39 cellular contexts compared by ENCODE assay signal in the genomic region with DNA sequence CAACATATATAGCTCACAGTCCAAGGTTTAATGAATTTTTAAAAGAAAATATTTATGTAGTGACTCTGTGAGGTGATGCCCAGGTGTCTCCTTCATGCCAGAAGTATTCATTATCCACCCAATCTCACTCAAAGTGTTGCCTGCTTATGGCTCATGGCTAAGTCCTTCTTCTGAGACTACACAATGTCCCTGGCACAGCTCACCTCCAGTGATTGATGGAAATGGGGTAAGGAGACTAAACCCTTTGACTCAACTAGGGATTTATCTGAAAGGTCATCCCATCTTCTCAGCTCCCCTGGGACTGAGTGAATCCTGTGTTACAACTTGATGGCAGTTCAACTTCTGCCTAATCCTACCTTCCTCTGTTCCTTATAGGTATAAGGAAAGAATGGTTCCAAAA.
"Had no signal": no experiment of that assay in that cellular context is flagged by ENCODE, and none has a peak within 500 bp of the region (broad histone marks: within the 10 kb centered on the region; RNA-seq: fewer than 3 reads in every experiment).

No MANE protein-coding gene starts in this region.

- H3K4me1 ChIP-seq: ascending aorta, breast epithelium had no signal

- H3K27me3 Mint-ChIP-seq: activated naive CD4-positive, alpha-beta T cell treated with anti-CD3 and anti-CD28 coated beads, Interleukin-2, amount 10 ng/mL, durations not matched to agents 7 days and 5 days; activated naive CD8-positive, alpha-beta T cell; activated naive CD8-positive, alpha-beta T cell treated with anti-CD3 and anti-CD28 coated beads for 36 hours; activated T-helper 17 cell treated with anti-CD3 and anti-CD28 coated beads, Interleukin-2, amount 50 U/mL, for 72 hours; brain; central memory CD8-positive, alpha-beta T cell had no signal

- H3K36me3 Mint-ChIP-seq: activated naive CD4-positive, alpha-beta T cell treated with anti-CD3 and anti-CD28 coated beads, Interleukin-2, amount 10 ng/mL, durations not matched to agents 7 days and 5 days; activated naive CD4-positive, alpha-beta T cell treated with anti-CD3 and anti-CD28 coated beads, Interleukin-2, amount 50 U/mL, for 24 hours; activated naive CD4-positive, alpha-beta T cell treated with anti-CD3 and anti-CD28 coated beads, Interleukin-2, amount 50 U/mL, for 72 hours; activated naive CD8-positive, alpha-beta T cell; activated naive CD8-positive, alpha-beta T cell treated with anti-CD3 and anti-CD28 coated beads for 36 hours; activated naive CD8-positive, alpha-beta T cell treated with anti-CD3 and anti-CD28 coated beads, Interleukin-2, amount 10 ng/mL, durations not matched to agents 7 days and 5 days had no signal

- ATAC-seq: activated naive CD4-positive, alpha-beta T cell treated with anti-CD3 and anti-CD28 coated beads, Interleukin-2, amount 50 U/mL, for 72 hours; activated naive CD8-positive, alpha-beta T cell treated with anti-CD3 and anti-CD28 coated beads, Interleukin-2, amount 50 U/mL, for 24 hours; activated T-cell treated with anti-CD3 and anti-CD28 coated beads, Interleukin-2, amount 50 U/mL, for 4 hours; activated T-cell treated with anti-CD3 and anti-CD28 coated beads, Interleukin-2, amount 50 U/mL, for 72 hours; activated T-helper 17 cell treated with anti-CD3 and anti-CD28 coated beads, Interleukin-2, amount 50 U/mL, for 72 hours; body of pancreas had no signal

- H3K9me3 ChIP-seq: ascending aorta, body of pancreas, breast epithelium had no signal

- H3K27me3 ChIP-seq: adrenal gland, ascending aorta, body of pancreas, brain microvascular endothelial cell, breast epithelium, cardiac muscle cell had no signal

- H3K27ac Mint-ChIP-seq: activated naive CD4-positive, alpha-beta T cell treated with anti-CD3 and anti-CD28 coated beads for 36 hours; activated naive CD4-positive, alpha-beta T cell treated with anti-CD3 and anti-CD28 coated beads, Interleukin-2, amount 10 ng/mL, durations not matched to agents 7 days and 5 days; activated naive CD4-positive, alpha-beta T cell treated with anti-CD3 and anti-CD28 coated beads, Interleukin-2, amount 50 U/mL, for 24 hours; activated naive CD4-positive, alpha-beta T cell treated with anti-CD3 and anti-CD28 coated beads, Interleukin-2, amount 50 U/mL, for 72 hours; activated naive CD8-positive, alpha-beta T cell; activated naive CD8-positive, alpha-beta T cell treated with anti-CD3 and anti-CD28 coated beads for 36 hours; activated naive CD8-positive, alpha-beta T cell treated with anti-CD3 and anti-CD28 coated beads, Interleukin-2, amount 10 ng/mL, durations not matched to agents 7 days and 5 days; activated naive CD8-positive, alpha-beta T cell treated with anti-CD3 and anti-CD28 coated beads, Interleukin-2, amount 50 U/mL, for 24 hours; activated T-cell treated with anti-CD3 and anti-CD28 coated beads, Interleukin-2, amount 50 U/mL, for 72 hours; activated T-helper 1 cell treated with anti-CD3 and anti-CD28 coated beads, Interleukin-12 subunit alpha, Interleukin-12 subunit beta, Interleukin-2, Interleukin-4 antibody, amounts not matched to agents 30 ng/mL and 10 ng/mL and 1 ng/mL, durations not matched to agents 14 hours and 24 hours and 36 hours; activated T-helper 17 cell treated with anti-CD3 and anti-CD28 coated beads, Interleukin-2, amount 50 U/mL, for 72 hours; activated T-helper 2 cell treated with anti-CD3 and anti-CD28 coated beads, Interferon-gamma antibody, Interleukin-2, Interleukin-4, amounts not matched to agents 10 μg/mL and 5 μg/mL and 100 μg/mL, durations not matched to agents 14 hours and 24 hours and 36 hours; brain had no signal

- FAIRE-seq: astrocyte, bronchial epithelial cell, colon had no signal

- H3K9me3 Mint-ChIP-seq: activated naive CD4-positive, alpha-beta T cell treated with anti-CD3 and anti-CD28 coated beads, Interleukin-2, amount 10 ng/mL, durations not matched to agents 7 days and 5 days; activated naive CD4-positive, alpha-beta T cell treated with anti-CD3 and anti-CD28 coated beads, Interleukin-2, amount 50 U/mL, for 24 hours; activated naive CD4-positive, alpha-beta T cell treated with anti-CD3 and anti-CD28 coated beads, Interleukin-2, amount 50 U/mL, for 72 hours; activated naive CD8-positive, alpha-beta T cell treated with anti-CD3 and anti-CD28 coated beads for 36 hours; activated naive CD8-positive, alpha-beta T cell treated with anti-CD3 and anti-CD28 coated beads, Interleukin-2, amount 10 ng/mL, durations not matched to agents 7 days and 5 days; activated naive CD8-positive, alpha-beta T cell treated with anti-CD3 and anti-CD28 coated beads, Interleukin-2, amount 50 U/mL, for 24 hours; activated T-cell treated with anti-CD3 and anti-CD28 coated beads, Interleukin-2, amount 50 U/mL, for 4 hours; activated T-cell treated with anti-CD3 and anti-CD28 coated beads, Interleukin-2, amount 50 U/mL, for 72 hours; activated T-helper 1 cell treated with anti-CD3 and anti-CD28 coated beads, Interleukin-12 subunit alpha, Interleukin-12 subunit beta, Interleukin-2, Interleukin-4 antibody, amounts not matched to agents 30 ng/mL and 10 ng/mL and 1 ng/mL, durations not matched to agents 14 hours and 24 hours and 36 hours; activated T-helper 17 cell treated with anti-CD3 and anti-CD28 coated beads, Interleukin-2, amount 50 U/mL, for 72 hours; activated T-helper 2 cell treated with anti-CD3 and anti-CD28 coated beads, Interferon-gamma antibody, Interleukin-2, Interleukin-4, amounts not matched to agents 10 μg/mL and 5 μg/mL and 100 μg/mL, durations not matched to agents 14 hours and 24 hours and 36 hours; central memory CD8-positive, alpha-beta T cell had no signal

- H3K27ac ChIP-seq: adrenal gland, ascending aorta, body of pancreas, brain microvascular endothelial cell, breast epithelium, cardiac muscle cell had no signal

- DNase-seq: activated effector memory CD4-positive, alpha-beta T cell treated with anti-CD3 and anti-CD28 coated beads, Interleukin-2, amount 50 U/mL, for 16 hours; activated effector memory CD4-positive, alpha-beta T cell treated with Interleukin-2 at 50 U/mL for 16 hours; activated gamma-delta T cell; activated gamma-delta T cell treated with Interleukin-2 at 50 U/mL for 16 hours; activated naive CD4-positive, alpha-beta T cell; activated naive CD4-positive, alpha-beta T cell treated with anti-CD3 and anti-CD28 coated beads for 36 hours; activated naive CD4-positive, alpha-beta T cell treated with anti-CD3 and anti-CD28 coated beads, Interleukin-2, amount 10 ng/mL, durations not matched to agents 7 days and 5 days; activated naive CD4-positive, alpha-beta T cell treated with anti-CD3 and anti-CD28 coated beads, Interleukin-2, amount 50 U/mL, for 16 hours; activated naive CD4-positive, alpha-beta T cell treated with Interleukin-2 at 50 U/mL for 16 hours; activated naive CD8-positive, alpha-beta T cell treated with anti-CD3 and anti-CD28 coated beads for 36 hours; activated naive CD8-positive, alpha-beta T cell treated with anti-CD3 and anti-CD28 coated beads, Interleukin-2, amount 10 ng/mL, durations not matched to agents 7 days and 5 days; activated naive CD8-positive, alpha-beta T cell treated with anti-CD3 and anti-CD28 coated beads, Interleukin-2, amount 50 U/mL, for 24 hours; activated T-cell treated with anti-CD3 and anti-CD28 coated beads, Interleukin-2, amount 50 U/mL, for 4 hours; activated T-cell treated with anti-CD3 and anti-CD28 coated beads, Interleukin-2, amount 50 U/mL, for 48 hours; activated T-cell treated with anti-CD3 and anti-CD28 coated beads, Interleukin-2, amount 50 U/mL, for 72 hours; adrenal gland; amniotic stem cell; amygdala; anterior cingulate cortex; aorta; body of pancreas; brain microvascular endothelial cell; caudate nucleus; central memory CD4-positive, alpha-beta T cell; cerebellar nuclear complex had no signal

- H3K4me3 Mint-ChIP-seq: activated naive CD4-positive, alpha-beta T cell treated with anti-CD3 and anti-CD28 coated beads for 36 hours; activated naive CD4-positive, alpha-beta T cell treated with anti-CD3 and anti-CD28 coated beads, Interleukin-2, amount 10 ng/mL, durations not matched to agents 7 days and 5 days; activated naive CD4-positive, alpha-beta T cell treated with anti-CD3 and anti-CD28 coated beads, Interleukin-2, amount 50 U/mL, for 24 hours; activated naive CD8-positive, alpha-beta T cell; activated naive CD8-positive, alpha-beta T cell treated with anti-CD3 and anti-CD28 coated beads for 36 hours; activated naive CD8-positive, alpha-beta T cell treated with anti-CD3 and anti-CD28 coated beads, Interleukin-2, amount 10 ng/mL, durations not matched to agents 7 days and 5 days; activated naive CD8-positive, alpha-beta T cell treated with anti-CD3 and anti-CD28 coated beads, Interleukin-2, amount 50 U/mL, for 24 hours; activated T-cell treated with anti-CD3 and anti-CD28 coated beads, Interleukin-2, amount 50 U/mL, for 4 hours; activated T-cell treated with anti-CD3 and anti-CD28 coated beads, Interleukin-2, amount 50 U/mL, for 72 hours; activated T-helper 1 cell treated with anti-CD3 and anti-CD28 coated beads, Interleukin-12 subunit alpha, Interleukin-12 subunit beta, Interleukin-2, Interleukin-4 antibody, amounts not matched to agents 30 ng/mL and 10 ng/mL and 1 ng/mL, durations not matched to agents 14 hours and 24 hours and 36 hours; activated T-helper 17 cell treated with anti-CD3 and anti-CD28 coated beads, Interleukin-2, amount 50 U/mL, for 72 hours; brain; central memory CD8-positive, alpha-beta T cell had no signal

- H3K4me1 Mint-ChIP-seq: activated naive CD4-positive, alpha-beta T cell treated with anti-CD3 and anti-CD28 coated beads, Interleukin-2, amount 10 ng/mL, durations not matched to agents 7 days and 5 days; activated naive CD4-positive, alpha-beta T cell treated with anti-CD3 and anti-CD28 coated beads, Interleukin-2, amount 50 U/mL, for 24 hours; activated naive CD8-positive, alpha-beta T cell treated with anti-CD3 and anti-CD28 coated beads for 36 hours; activated naive CD8-positive, alpha-beta T cell treated with anti-CD3 and anti-CD28 coated beads, Interleukin-2, amount 10 ng/mL, durations not matched to agents 7 days and 5 days; activated naive CD8-positive, alpha-beta T cell treated with anti-CD3 and anti-CD28 coated beads, Interleukin-2, amount 50 U/mL, for 24 hours; activated T-helper 17 cell treated with anti-CD3 and anti-CD28 coated beads, Interleukin-2, amount 50 U/mL, for 72 hours; brain; central memory CD8-positive, alpha-beta T cell had no signal
